ENCODE assay signal across 1 cellular context in genomic region chr3:73070675-73071575, GRCh38.
TF ChIP-seq lines count a peak whose summit lies in the region.

No MANE protein-coding gene starts in this region.

TF ChIP-seq in GM23338, 12 proteins besides CTCF, POLR2A, EP300 and RAD21 (continued from another document):
- TF ChIP-seq ZNF462 (CRISPR knock-in tag; IDR thresholded peaks at IDR 0.05) = no peak
- TF ChIP-seq ETS1 (IDR thresholded peaks at IDR 0.05) = no peak
